Comparison of ENCODE assay signal across 29 cellular contexts in genomic region chr3:161332792-161333191, GRCh38. TPM values are rescaled to one million over a fixed set of nuclear protein-coding genes. Genes with fewer than 3 reads are reported as not detected.
"Had no signal": no experiment of that assay in that cellular context is flagged by ENCODE, and none has a peak within 500 bp of the region (broad histone marks: within the 10 kb centered on the region; RNA-seq: fewer than 3 reads in every experiment).

No MANE protein-coding gene starts in this region.

- H3K4me1 Mint-ChIP-seq: endodermal cell; neural crest cell; stimulated activated naive CD8-positive, alpha-beta T cell treated with anti-CD3 and anti-CD28 coated beads, Interleukin-15, amount 100 ng/mL, for 72 hours had no signal

- ATAC-seq: left ventricle myocardium superior; natural killer cell treated with Interleukin-12 subunit alpha and Interleukin-12 subunit beta and Interleukin-15 and Interleukin-18, amount 100 ng/mL, for 72 hours; stimulated activated naive CD8-positive, alpha-beta T cell treated with anti-CD3 and anti-CD28 coated beads, Interleukin-15, amount 100 ng/mL, for 72 hours had no signal

- H3K27me3 Mint-ChIP-seq: progenitor cell of endocrine pancreas had no signal

- H3K4me3 ChIP-seq: colonic mucosa, esophagus muscularis mucosa, lower lobe of right lung, right lobe of liver, smooth muscle cell, suprapubic skin, transverse colon, upper lobe of right lung, uterus had no signal

- H3K9me3 ChIP-seq: colonic mucosa, esophagus muscularis mucosa, lower lobe of right lung, neutrophil, right lobe of liver, suprapubic skin, transverse colon, upper lobe of right lung, uterus had no signal

- H3K4me3 Mint-ChIP-seq: dendritic cell treated with granulocyte-macrophage colony-stimulating factor and Interleukin-4, amounts not matched to agents 40 ng/mL and 50 ng/mL, for 4 days; endodermal cell; natural killer cell treated with Interleukin-12 subunit alpha and Interleukin-12 subunit beta and Interleukin-15 and Interleukin-18, amount 100 ng/mL, for 72 hours; neural crest cell; stimulated activated naive CD8-positive, alpha-beta T cell treated with anti-CD3 and anti-CD28 coated beads, Interleukin-15, amount 100 ng/mL, for 72 hours had no signal

- H3K36me3 ChIP-seq: colonic mucosa, esophagus muscularis mucosa, lower lobe of right lung, neutrophil, right lobe of liver, suprapubic skin, transverse colon, upper lobe of right lung, uterus had no signal

- H2AFZ ChIP-seq: parathyroid adenoma had no signal

- H3K9me3 Mint-ChIP-seq: dendritic cell treated with granulocyte-macrophage colony-stimulating factor and Interleukin-4, amounts not matched to agents 40 ng/mL and 50 ng/mL, for 4 days; endodermal cell; natural killer cell treated with Interleukin-12 subunit alpha and Interleukin-12 subunit beta and Interleukin-15 and Interleukin-18, amount 100 ng/mL, for 72 hours; neural crest cell had no signal

- H3K4me2 ChIP-seq: smooth muscle cell had no signal

- H3K27ac ChIP-seq: colonic mucosa, esophagus muscularis mucosa, lower lobe of right lung, neutrophil, parathyroid adenoma, right lobe of liver, suprapubic skin, transverse colon, upper lobe of right lung, uterus had no signal

- DNase-seq: colonic mucosa; effector CD8-positive, alpha-beta T cell; endodermal cell; foreskin melanocyte; glutamatergic neuron; hypothalamus; left ventricle myocardium superior; lower lobe of right lung; right lobe of liver; stimulated activated CD4-positive, alpha-beta T cell treated with anti-CD3 and anti-CD28 coated beads, Interleukin-12 subunit alpha, Interleukin-12 subunit beta, amount 100 ng/mL, for 4 hours; stimulated activated CD4-positive, alpha-beta T cell treated with anti-CD3 and anti-CD28 coated beads, Interleukin-1b, Interleukin-23, amount 100 ng/mL, for 48 hours; stimulated activated CD4-positive, alpha-beta T cell treated with anti-CD3 and anti-CD28 coated beads, Interleukin-4, amount 100 ng/mL, for 1 hour; stimulated activated CD8-positive, alpha-beta memory T cell treated with anti-CD3 and anti-CD28 coated beads, Interleukin-4, amount 100 ng/mL, for 48 hours; stimulated activated naive CD4-positive, alpha-beta T cell; stimulated activated naive CD8-positive, alpha-beta T cell treated with anti-CD3 and anti-CD28 coated beads, Interleukin-15, amount 100 ng/mL, for 72 hours; transverse colon; upper lobe of right lung; uterus had no signal

- H3K79me2 ChIP-seq: parathyroid adenoma had no signal

- H3K27ac Mint-ChIP-seq: dendritic cell treated with granulocyte-macrophage colony-stimulating factor and Interleukin-4, amounts not matched to agents 40 ng/mL and 50 ng/mL, for 4 days; endodermal cell; natural killer cell treated with Interleukin-12 subunit alpha and Interleukin-12 subunit beta and Interleukin-15 and Interleukin-18, amount 100 ng/mL, for 72 hours; progenitor cell of endocrine pancreas; stimulated activated naive CD8-positive, alpha-beta T cell treated with anti-CD3 and anti-CD28 coated beads, Interleukin-15, amount 100 ng/mL, for 72 hours had no signal

- H3K27me3 ChIP-seq: colonic mucosa, esophagus muscularis mucosa, neutrophil, right lobe of liver, suprapubic skin, transverse colon, upper lobe of right lung, uterus had no signal

- H3K4me1 ChIP-seq: colonic mucosa, esophagus muscularis mucosa, lower lobe of right lung, parathyroid adenoma, right lobe of liver, suprapubic skin, transverse colon, upper lobe of right lung, uterus had no signal

RNA-seq across cellular contexts. Expression of gene SPTSSB, which starts 38.5 kb away (rescaled TPM):
- total RNA-seq: epithelial cell of proximal tubule; lower lobe of right lung; mesenteric fat pad; natural killer cell treated with Interleukin-12 subunit alpha and Interleukin-12 subunit beta and Interleukin-15 and Interleukin-18, amount 100 ng/mL, for 72 hours; upper lobe of right lung had no signal
